8 cellular contexts compared by ENCODE assay signal in the genomic region with DNA sequence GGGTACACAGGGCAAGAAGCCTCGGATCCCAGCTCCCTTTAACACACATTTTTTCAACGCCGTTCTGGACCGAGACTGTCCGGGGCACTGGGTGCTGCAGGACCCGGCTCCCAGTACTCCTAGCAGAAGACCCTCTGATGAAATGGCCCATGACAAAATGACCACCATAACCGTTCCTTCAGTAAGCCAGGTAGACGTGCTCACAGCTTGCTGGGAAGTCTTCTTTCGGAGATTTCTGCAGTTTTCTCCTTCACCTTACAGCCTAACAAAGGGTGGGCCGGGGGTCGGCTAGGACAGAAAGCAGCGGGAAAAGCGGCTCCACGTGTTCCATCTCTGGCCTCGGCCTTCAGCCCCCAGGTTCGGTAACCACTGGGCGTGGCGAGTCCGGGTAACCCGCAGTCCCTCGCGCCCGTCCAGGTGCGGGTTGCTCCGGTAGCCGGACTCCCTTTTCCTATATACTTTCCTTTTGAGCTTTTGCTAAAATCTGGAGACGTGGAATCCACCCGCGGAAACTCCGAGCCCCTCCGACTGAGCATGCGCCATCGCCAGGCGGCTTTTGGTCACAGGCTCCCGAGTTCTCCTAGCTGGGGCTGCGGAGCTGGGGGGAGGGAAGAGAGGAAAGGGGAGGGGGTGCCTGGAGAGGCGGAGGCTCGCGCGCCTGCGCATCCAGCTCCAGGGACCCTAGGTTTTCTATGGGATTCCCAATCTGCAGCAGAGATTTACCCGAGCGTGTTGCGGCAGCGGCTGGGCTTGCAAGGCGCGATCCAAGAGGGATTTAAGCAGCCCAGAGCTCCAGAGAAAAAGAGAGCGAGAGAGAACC. TPM values are rescaled to one million over a fixed set of nuclear protein-coding genes. Genes with fewer than 3 reads are reported as not detected.
A peak's percentile ranks its signal among the peaks of the same experiment; 100 is the strongest.
DNase-seq lines count a peak whose midpoint lies in the region; ATAC-seq and TF ChIP-seq lines count a peak whose summit lies in the region.

TSS of gene VSNL1 (plus strand) at position 704 of the 820 bp plus-strand sequence. CDS start 51,379 bp downstream, outside the sequence.

- H3K9me3 ChIP-seq in AG04450 (ENCODE audit: control insufficient read depth, insufficient read depth, low read length) (no peaks in the 10 kb centered on the region), osteoblast (ENCODE audit: low read depth, low read length) (no peaks in the 10 kb centered on the region)

- H3K4me1 ChIP-seq in KMS-11 (ENCODE audit: low read depth, poor library complexity, severe bottlenecking), result peaks cover 6% of the 10 kb centered on the region
- H3K4me1 ChIP-seq in osteoblast (ENCODE audit: insufficient read depth, low read length), result peaks cover 5% of the 10 kb centered on the region

- TF ChIP-seq CTCF in AG04450 (IDR thresholded peaks at IDR 0.05; ENCODE audit: low read depth, low read length) (no peak), KMS-11 (conservative IDR thresholded peaks at IDR 0.05; ENCODE audit: low read depth, low read length) (no peak), WTC11 (IDR thresholded peaks at IDR 0.05) (no peak), osteoblast (IDR thresholded peaks at IDR 0.05; ENCODE audit: extremely low read depth, low read depth, low read length) (no peak)

- H3K4me3 ChIP-seq in AG04450 (ENCODE audit: low read depth, low read length), result peak within 1 kb of the TSS; percentile 65
- H3K4me3 ChIP-seq in KMS-11 (IDR thresholded peaks at IDR 0.05; ENCODE audit: insufficient read depth, low read depth, low read length), result no peak within 1 kb of the TSS
- H3K4me3 ChIP-seq in osteoblast (ENCODE audit: insufficient read depth, low read length), result peak within 1 kb of the TSS; percentile 67

- peaks cover 17% of the 10 kb centered on the region for H3K27me3 ChIP-seq in AG04450 (ENCODE audit: control insufficient read depth, insufficient read depth, low read length)
- no peaks in the 10 kb centered on the region for H3K27me3 ChIP-seq in KMS-11 (ENCODE audit: insufficient read depth, low read depth)
- peaks cover 55% of the 10 kb centered on the region for H3K27me3 ChIP-seq in osteoblast (ENCODE audit: insufficient read depth, low read length)

- peak; percentile 67 for ATAC-seq in WTC11
- ATAC-seq in Right ventricle myocardium inferior, result peak; percentile 83
- no peak for ATAC-seq in HG03139 (IDR thresholded peaks at IDR 0.05; ENCODE audit: unreplicated experiment)

- intact Hi-C loops in Right ventricle myocardium inferior (cut with DNase I), result loop anchor here (2.0 to 10.0 kb wide), 6 partner anchors 21 to 127 kb away; partner anchors contain the start of gene RAD51AP2

- peaks cover 7% of the 10 kb centered on the region for H3K36me3 Mint-ChIP-seq in WTC11

- no peaks in the 10 kb centered on the region for H3K79me2 ChIP-seq in KMS-11 (ENCODE audit: insufficient read depth, low read depth)
- H3K79me2 ChIP-seq in osteoblast (ENCODE audit: insufficient read depth, low read length), result no peaks in the 10 kb centered on the region

- H3K4me2 ChIP-seq in KMS-11, result peak within 1 kb of the TSS; percentile 36; the same call in 1 of the 2 replicates
- H3K4me2 ChIP-seq in osteoblast (ENCODE audit: insufficient read depth, low read length), result peak within 1 kb of the TSS; percentile 88

- H3K9ac ChIP-seq in KMS-11, result no peak within 1 kb of the TSS

- H3K27ac ChIP-seq in AG04450 (ENCODE audit: low read depth, low read length) (no peak within 1 kb of the TSS), KMS-11 (no peak within 1 kb of the TSS), osteoblast (ENCODE audit: low read depth, low read length) (no peak within 1 kb of the TSS)

- H3K4me3 Mint-ChIP-seq in WTC11, result peak within 1 kb of the TSS; percentile 93

- no peaks in the 10 kb centered on the region for H3K9me3 Mint-ChIP-seq in WTC11

- peak; percentile 75 for DNase-seq in AG04450 (ENCODE audit: low read depth, low spot score)
- DNase-seq in WTC11 (ENCODE audit: low spot score), result peak; percentile 95
- peak; percentile 76 for DNase-seq in Right ventricle myocardium inferior (ENCODE audit: missing footprints)
- DNase-seq in osteoblast (ENCODE audit: insufficient read length, low spot score, missing footprints), result peak; percentile 67
- DNase-seq in SKM-1 treated with dmso at 0.1 percent for 144 hours (lab: John Stamatoyannopoulos, UW; ENCODE audit: unreplicated experiment), result no peak
- no peak for DNase-seq in stimulated activated CD4-positive, alpha-beta T cell treated with anti-CD3 and anti-CD28 coated beads, Interleukin-12 subunit alpha, Interleukin-12 subunit beta, amount 100 ng/mL, for 4 hours

- peak within 1 kb of the TSS; percentile 52 for H2AFZ ChIP-seq in KMS-11 (ENCODE audit: low read depth)
- peak within 1 kb of the TSS; percentile 70 for H2AFZ ChIP-seq in osteoblast (ENCODE audit: low read length)

- peaks cover 8% of the 10 kb centered on the region for H3K27me3 Mint-ChIP-seq in WTC11 (ENCODE audit: low read depth)

- peak within 1 kb of the TSS; percentile 95 for H3K27ac Mint-ChIP-seq in WTC11

- peaks cover 36% of the 10 kb centered on the region for H3K4me1 Mint-ChIP-seq in WTC11

- POLR2A ChIA-PET in AG04450 (lab: Yijun Ruan, JAX), result interaction anchor here (0.8 to 1.1 kb wide), 2 partner anchors 90 to 105 kb away, joined by 3 to 4 read pairs; no protein-coding TSS in a partner anchor
- POLR2A ChIA-PET in WTC11 (lab: Charles Lee), result interaction anchor here (0.7 to 1.4 kb wide), 6 partner anchors 14 to 214 kb away, joined by 3 to 6 read pairs (median 4); partner anchors contain the start of gene RAD51AP2

- CTCF ChIA-PET in AG04450 (lab: Charles Lee), result interaction anchor here (0.6 to 3.8 kb wide), 6 partner anchors 14 to 1778 kb away, joined by 3 to 30 read pairs (median 4); no protein-coding TSS in a partner anchor
- CTCF ChIA-PET in WTC11 (lab: Charles Lee), result interaction anchor here (0.7 to 1.3 kb wide), 6 partner anchors 11 to 131 kb away, joined by 3 to 9 read pairs (median 4); no protein-coding TSS in a partner anchor

- no peaks in the 10 kb centered on the region for H3K36me3 ChIP-seq in KMS-11 (ENCODE audit: insufficient read depth)
- H3K36me3 ChIP-seq in osteoblast (ENCODE audit: insufficient read depth, low read length), result no peaks in the 10 kb centered on the region

- H4K20me1 ChIP-seq in KMS-11 (ENCODE audit: insufficient read depth), result no peaks in the 10 kb centered on the region
- H4K20me1 ChIP-seq in osteoblast (ENCODE audit: insufficient read depth, low read length), result no peaks in the 10 kb centered on the region

TF ChIP-seq in WTC11, 78 proteins besides CTCF, POLR2A, EP300 and RAD21 (continues in another document):
- no peak for TF ChIP-seq ZNF121 (CRISPR knock-in tag; IDR thresholded peaks at IDR 0.05)
- no peak for TF ChIP-seq ZNF396 (CRISPR knock-in tag; IDR thresholded peaks at IDR 0.05; ENCODE audit: borderline replicate concordance)
- TF ChIP-seq NR3C1 (CRISPR knock-in tag; conservative IDR thresholded peaks at IDR 0.05; ENCODE audit: low read depth), result no peak
- 0 out of 2 replicates have a peak, but pooled peaks have one; percentile 46 for TF ChIP-seq ZNF138 (CRISPR knock-in tag; conservative IDR thresholded peaks at IDR 0.05)
- TF ChIP-seq TCF7 (CRISPR knock-in tag; IDR thresholded peaks at IDR 0.05; ENCODE audit: low read depth), result no peak
- TF ChIP-seq, protein P1, sequence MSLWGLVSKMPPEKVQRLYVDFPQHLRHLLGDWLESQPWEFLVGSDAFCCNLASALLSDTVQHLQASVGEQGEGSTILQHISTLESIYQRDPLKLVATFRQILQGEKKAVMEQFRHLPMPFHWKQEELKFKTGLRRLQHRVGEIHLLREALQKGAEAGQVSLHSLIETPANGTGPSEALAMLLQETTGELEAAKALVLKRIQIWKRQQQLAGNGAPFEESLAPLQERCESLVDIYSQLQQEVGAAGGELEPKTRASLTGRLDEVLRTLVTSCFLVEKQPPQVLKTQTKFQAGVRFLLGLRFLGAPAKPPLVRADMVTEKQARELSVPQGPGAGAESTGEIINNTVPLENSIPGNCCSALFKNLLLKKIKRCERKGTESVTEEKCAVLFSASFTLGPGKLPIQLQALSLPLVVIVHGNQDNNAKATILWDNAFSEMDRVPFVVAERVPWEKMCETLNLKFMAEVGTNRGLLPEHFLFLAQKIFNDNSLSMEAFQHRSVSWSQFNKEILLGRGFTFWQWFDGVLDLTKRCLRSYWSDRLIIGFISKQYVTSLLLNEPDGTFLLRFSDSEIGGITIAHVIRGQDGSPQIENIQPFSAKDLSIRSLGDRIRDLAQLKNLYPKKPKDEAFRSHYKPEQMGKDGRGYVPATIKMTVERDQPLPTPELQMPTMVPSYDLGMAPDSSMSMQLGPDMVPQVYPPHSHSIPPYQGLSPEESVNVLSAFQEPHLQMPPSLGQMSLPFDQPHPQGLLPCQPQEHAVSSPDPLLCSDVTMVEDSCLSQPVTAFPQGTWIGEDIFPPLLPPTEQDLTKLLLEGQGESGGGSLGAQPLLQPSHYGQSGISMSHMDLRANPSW (CRISPR knock-in tag; conservative IDR thresholded peaks at IDR 0.05; ENCODE audit: low read depth), result no peak
- TF ChIP-seq, protein P2, sequence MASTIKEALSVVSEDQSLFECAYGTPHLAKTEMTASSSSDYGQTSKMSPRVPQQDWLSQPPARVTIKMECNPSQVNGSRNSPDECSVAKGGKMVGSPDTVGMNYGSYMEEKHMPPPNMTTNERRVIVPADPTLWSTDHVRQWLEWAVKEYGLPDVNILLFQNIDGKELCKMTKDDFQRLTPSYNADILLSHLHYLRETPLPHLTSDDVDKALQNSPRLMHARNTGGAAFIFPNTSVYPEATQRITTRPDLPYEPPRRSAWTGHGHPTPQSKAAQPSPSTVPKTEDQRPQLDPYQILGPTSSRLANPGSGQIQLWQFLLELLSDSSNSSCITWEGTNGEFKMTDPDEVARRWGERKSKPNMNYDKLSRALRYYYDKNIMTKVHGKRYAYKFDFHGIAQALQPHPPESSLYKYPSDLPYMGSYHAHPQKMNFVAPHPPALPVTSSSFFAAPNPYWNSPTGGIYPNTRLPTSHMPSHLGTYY (CRISPR knock-in tag; IDR thresholded peaks at IDR 0.05), result no peak
- TF ChIP-seq, protein P3, sequence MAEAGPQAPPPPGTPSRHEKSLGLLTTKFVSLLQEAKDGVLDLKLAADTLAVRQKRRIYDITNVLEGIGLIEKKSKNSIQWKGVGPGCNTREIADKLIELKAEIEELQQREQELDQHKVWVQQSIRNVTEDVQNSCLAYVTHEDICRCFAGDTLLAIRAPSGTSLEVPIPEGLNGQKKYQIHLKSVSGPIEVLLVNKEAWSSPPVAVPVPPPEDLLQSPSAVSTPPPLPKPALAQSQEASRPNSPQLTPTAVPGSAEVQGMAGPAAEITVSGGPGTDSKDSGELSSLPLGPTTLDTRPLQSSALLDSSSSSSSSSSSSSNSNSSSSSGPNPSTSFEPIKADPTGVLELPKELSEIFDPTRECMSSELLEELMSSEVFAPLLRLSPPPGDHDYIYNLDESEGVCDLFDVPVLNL (CRISPR knock-in tag; IDR thresholded peaks at IDR 0.05; ENCODE audit: borderline replicate concordance, low read depth), result no peak
- no peak for TF ChIP-seq RELA (CRISPR knock-in tag; IDR thresholded peaks at IDR 0.05; ENCODE audit: borderline replicate concordance)

RNA-seq across cellular contexts. Expression of gene VSNL1, which starts in this region (rescaled TPM):
- 0.77 and 0.86 TPM in 2 replicates for polyA plus RNA-seq in AG04450 (2011; rRNA removed)
- 0.28 and 0.39 TPM in 2 replicates for polyA minus RNA-seq in AG04450 (2011; rRNA and poly(A)+ RNA removed)
- total RNA-seq in WTC11 (2021), result 78.4 to 83.6 TPM (median 82.4 TPM) in 3 replicates
- total RNA-seq in Right ventricle myocardium inferior, result 10.4 TPM
- 0.29 and 0.36 TPM in 2 replicates for total RNA-seq in osteoblast

Comparison
In these comparisons a context has a peak if more than half of its experiments do, and no peak if none do; other contexts are left out.
1. Peak in DNase-seq and H3K4me3 ChIP-seq in AG04450; RNA of the gene not detected or under 1 TPM.
2. Peak in DNase-seq, H3K4me3 ChIP-seq and H3K4me2 ChIP-seq in osteoblast; RNA of the gene not detected or under 1 TPM.
3. DNase-seq: peak in WTC11 (single experiment) and Right ventricle myocardium inferior (single experiment); none in SKM-1 treated with dmso at 0.1 percent for 144 hours (single experiment) and stimulated activated CD4-positive, alpha-beta T cell treated with anti-CD3 and anti-CD28 coated beads, Interleukin-12 subunit alpha, Interleukin-12 subunit beta, amount 100 ng/mL, for 4 hours (single experiment).